2 cellular contexts compared by ENCODE assay signal in the genomic region with DNA sequence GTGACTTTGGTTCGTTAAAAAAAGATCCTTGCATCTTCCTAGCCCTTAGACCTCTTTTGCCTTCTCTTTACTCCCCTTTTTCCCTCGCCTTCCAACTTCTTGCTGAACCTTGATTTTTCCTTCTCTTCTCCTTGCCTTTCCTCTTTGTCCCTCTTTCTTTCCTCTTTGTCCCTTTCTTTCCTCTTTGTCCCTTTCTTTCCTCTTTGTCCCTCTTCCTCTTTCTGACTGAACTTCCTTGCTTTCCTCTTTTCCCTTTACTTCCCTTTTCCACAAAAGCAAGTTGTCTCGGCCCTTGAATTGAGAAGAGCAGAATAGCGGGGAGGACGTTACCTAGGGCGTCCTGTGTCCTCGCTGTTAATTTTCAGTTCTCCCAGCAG.
TF ChIP-seq lines count a peak whose summit lies in the region.

No MANE protein-coding gene starts in this region.

TF ChIP-seq in HEK293, 187 proteins besides CTCF, POLR2A, EP300 and RAD21 (continued from another document and continues in another):
- TF ChIP-seq, protein P1, sequence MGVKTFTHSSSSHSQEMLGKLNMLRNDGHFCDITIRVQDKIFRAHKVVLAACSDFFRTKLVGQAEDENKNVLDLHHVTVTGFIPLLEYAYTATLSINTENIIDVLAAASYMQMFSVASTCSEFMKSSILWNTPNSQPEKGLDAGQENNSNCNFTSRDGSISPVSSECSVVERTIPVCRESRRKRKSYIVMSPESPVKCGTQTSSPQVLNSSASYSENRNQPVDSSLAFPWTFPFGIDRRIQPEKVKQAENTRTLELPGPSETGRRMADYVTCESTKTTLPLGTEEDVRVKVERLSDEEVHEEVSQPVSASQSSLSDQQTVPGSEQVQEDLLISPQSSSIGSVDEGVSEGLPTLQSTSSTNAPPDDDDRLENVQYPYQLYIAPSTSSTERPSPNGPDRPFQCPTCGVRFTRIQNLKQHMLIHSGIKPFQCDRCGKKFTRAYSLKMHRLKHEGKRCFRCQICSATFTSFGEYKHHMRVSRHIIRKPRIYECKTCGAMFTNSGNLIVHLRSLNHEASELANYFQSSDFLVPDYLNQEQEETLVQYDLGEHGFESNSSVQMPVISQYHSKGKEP (tag by site-specific recombination; IDR thresholded peaks at IDR 0.05) = no peak
- TF ChIP-seq ZNF510 (tag by site-specific recombination; IDR thresholded peaks at IDR 0.05; ENCODE audit: insufficient replicate concordance) = no peak
- no peak for TF ChIP-seq ZNF549 (tag by site-specific recombination; IDR thresholded peaks at IDR 0.05)
- no peak for TF ChIP-seq ZBTB20 (tag by site-specific recombination; IDR thresholded peaks at IDR 0.05)
- TF ChIP-seq ZBTB48 (tag by site-specific recombination; IDR thresholded peaks at IDR 0.05) = peak; percentile 69; the same call in 1 of the 2 replicates
- TF ChIP-seq PRDM1 (tag by site-specific recombination; IDR thresholded peaks at IDR 0.05) = peak; percentile 98
- TF ChIP-seq GLI4 (tag by site-specific recombination; IDR thresholded peaks at IDR 0.05) = no peak
- no peak for TF ChIP-seq EGR2 (tag by site-specific recombination; IDR thresholded peaks at IDR 0.05; ENCODE audit: low read depth)
- TF ChIP-seq, protein P2, sequence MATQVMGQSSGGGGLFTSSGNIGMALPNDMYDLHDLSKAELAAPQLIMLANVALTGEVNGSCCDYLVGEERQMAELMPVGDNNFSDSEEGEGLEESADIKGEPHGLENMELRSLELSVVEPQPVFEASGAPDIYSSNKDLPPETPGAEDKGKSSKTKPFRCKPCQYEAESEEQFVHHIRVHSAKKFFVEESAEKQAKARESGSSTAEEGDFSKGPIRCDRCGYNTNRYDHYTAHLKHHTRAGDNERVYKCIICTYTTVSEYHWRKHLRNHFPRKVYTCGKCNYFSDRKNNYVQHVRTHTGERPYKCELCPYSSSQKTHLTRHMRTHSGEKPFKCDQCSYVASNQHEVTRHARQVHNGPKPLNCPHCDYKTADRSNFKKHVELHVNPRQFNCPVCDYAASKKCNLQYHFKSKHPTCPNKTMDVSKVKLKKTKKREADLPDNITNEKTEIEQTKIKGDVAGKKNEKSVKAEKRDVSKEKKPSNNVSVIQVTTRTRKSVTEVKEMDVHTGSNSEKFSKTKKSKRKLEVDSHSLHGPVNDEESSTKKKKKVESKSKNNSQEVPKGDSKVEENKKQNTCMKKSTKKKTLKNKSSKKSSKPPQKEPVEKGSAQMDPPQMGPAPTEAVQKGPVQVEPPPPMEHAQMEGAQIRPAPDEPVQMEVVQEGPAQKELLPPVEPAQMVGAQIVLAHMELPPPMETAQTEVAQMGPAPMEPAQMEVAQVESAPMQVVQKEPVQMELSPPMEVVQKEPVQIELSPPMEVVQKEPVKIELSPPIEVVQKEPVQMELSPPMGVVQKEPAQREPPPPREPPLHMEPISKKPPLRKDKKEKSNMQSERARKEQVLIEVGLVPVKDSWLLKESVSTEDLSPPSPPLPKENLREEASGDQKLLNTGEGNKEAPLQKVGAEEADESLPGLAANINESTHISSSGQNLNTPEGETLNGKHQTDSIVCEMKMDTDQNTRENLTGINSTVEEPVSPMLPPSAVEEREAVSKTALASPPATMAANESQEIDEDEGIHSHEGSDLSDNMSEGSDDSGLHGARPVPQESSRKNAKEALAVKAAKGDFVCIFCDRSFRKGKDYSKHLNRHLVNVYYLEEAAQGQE (tag by site-specific recombination; IDR thresholded peaks at IDR 0.05) = no peak
- TF ChIP-seq ZNF830 (tag by site-specific recombination; IDR thresholded peaks at IDR 0.05; ENCODE audit: low read depth) = no peak
- no peak for TF ChIP-seq ZSCAN16 (tag by site-specific recombination; IDR thresholded peaks at IDR 0.05)
- no peak for TF ChIP-seq GLIS2 (tag by site-specific recombination; IDR thresholded peaks at IDR 0.05)
- no peak for TF ChIP-seq SP2 (tag by site-specific recombination; IDR thresholded peaks at IDR 0.05)
- TF ChIP-seq ZFHX2 (tag by site-specific recombination; conservative IDR thresholded peaks at IDR 0.05) = no peak
- TF ChIP-seq ZBTB17 (tag by site-specific recombination; IDR thresholded peaks at IDR 0.05) = peak; percentile 88
- no peak for TF ChIP-seq ZNF426 (tag by site-specific recombination; IDR thresholded peaks at IDR 0.05)
- TF ChIP-seq, protein P3, sequence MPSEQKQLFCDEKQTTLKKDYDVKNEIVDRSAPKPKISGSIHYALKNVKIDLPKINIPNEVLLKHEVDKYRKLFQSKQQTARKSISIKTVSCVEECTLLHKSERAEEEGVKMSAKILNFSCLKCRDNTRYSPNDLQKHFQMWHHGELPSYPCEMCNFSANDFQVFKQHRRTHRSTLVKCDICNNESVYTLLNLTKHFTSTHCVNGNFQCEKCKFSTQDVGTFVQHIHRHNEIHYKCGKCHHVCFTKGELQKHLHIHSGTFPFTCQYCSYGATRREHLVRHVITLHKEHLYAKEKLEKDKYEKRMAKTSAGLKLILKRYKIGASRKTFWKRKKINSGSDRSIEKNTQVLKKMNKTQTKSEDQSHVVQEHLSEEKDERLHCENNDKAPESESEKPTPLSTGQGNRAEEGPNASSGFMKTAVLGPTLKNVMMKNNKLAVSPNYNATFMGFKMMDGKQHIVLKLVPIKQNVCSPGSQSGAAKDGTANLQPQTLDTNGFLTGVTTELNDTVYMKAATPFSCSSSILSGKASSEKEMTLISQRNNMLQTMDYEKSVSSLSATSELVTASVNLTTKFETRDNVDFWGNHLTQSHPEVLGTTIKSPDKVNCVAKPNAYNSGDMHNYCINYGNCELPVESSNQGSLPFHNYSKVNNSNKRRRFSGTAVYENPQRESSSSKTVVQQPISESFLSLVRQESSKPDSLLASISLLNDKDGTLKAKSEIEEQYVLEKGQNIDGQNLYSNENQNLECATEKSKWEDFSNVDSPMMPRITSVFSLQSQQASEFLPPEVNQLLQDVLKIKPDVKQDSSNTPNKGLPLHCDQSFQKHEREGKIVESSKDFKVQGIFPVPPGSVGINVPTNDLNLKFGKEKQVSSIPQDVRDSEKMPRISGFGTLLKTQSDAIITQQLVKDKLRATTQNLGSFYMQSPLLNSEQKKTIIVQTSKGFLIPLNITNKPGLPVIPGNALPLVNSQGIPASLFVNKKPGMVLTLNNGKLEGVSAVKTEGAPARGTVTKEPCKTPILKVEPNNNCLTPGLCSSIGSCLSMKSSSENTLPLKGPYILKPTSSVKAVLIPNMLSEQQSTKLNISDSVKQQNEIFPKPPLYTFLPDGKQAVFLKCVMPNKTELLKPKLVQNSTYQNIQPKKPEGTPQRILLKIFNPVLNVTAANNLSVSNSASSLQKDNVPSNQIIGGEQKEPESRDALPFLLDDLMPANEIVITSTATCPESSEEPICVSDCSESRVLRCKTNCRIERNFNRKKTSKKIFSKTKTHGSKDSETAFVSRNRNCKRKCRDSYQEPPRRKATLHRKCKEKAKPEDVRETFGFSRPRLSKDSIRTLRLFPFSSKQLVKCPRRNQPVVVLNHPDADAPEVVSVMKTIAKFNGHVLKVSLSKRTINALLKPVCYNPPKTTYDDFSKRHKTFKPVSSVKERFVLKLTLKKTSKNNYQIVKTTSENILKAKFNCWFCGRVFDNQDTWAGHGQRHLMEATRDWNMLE (tag by site-specific recombination; conservative IDR thresholded peaks at IDR 0.05; ENCODE audit: low read depth) = no peak
- TF ChIP-seq ZNF621 (tag by site-specific recombination; IDR thresholded peaks at IDR 0.05) = no peak
- TF ChIP-seq SALL2 (tag by site-specific recombination; IDR thresholded peaks at IDR 0.05; ENCODE audit: borderline replicate concordance) = no peak

TF ChIP-seq in GM12878, 131 proteins besides CTCF, POLR2A, EP300 and RAD21 (continued from another document and continues in another):
- TF ChIP-seq, protein P4, sequence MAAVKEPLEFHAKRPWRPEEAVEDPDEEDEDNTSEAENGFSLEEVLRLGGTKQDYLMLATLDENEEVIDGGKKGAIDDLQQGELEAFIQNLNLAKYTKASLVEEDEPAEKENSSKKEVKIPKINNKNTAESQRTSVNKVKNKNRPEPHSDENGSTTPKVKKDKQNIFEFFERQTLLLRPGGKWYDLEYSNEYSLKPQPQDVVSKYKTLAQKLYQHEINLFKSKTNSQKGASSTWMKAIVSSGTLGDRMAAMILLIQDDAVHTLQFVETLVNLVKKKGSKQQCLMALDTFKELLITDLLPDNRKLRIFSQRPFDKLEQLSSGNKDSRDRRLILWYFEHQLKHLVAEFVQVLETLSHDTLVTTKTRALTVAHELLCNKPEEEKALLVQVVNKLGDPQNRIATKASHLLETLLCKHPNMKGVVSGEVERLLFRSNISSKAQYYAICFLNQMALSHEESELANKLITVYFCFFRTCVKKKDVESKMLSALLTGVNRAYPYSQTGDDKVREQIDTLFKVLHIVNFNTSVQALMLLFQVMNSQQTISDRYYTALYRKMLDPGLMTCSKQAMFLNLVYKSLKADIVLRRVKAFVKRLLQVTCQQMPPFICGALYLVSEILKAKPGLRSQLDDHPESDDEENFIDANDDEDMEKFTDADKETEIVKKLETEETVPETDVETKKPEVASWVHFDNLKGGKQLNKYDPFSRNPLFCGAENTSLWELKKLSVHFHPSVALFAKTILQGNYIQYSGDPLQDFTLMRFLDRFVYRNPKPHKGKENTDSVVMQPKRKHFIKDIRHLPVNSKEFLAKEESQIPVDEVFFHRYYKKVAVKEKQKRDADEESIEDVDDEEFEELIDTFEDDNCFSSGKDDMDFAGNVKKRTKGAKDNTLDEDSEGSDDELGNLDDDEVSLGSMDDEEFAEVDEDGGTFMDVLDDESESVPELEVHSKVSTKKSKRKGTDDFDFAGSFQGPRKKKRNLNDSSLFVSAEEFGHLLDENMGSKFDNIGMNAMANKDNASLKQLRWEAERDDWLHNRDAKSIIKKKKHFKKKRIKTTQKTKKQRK (IDR thresholded peaks at IDR 0.05; ENCODE audit: low read depth, low read length) = no peak
- TF ChIP-seq SUZ12 (IDR thresholded peaks at IDR 0.05; ENCODE audit: unreplicated experiment) (no peak), IKZF2 (IDR thresholded peaks at IDR 0.05) (peak; percentile 82 to 89), DPF2 (IDR thresholded peaks at IDR 0.05) (no peak), ZSCAN29 (IDR thresholded peaks at IDR 0.05) (no peak), KLF5 (IDR thresholded peaks at IDR 0.05; ENCODE audit: partially characterized antibody) (no peak), RELA (IDR thresholded peaks at IDR 0.05; ENCODE audit: borderline replicate concordance, partially characterized antibody) (no peak), SIN3A (IDR thresholded peaks at IDR 0.05; ENCODE audit: low read depth, low read length) (0 out of 2 replicates have a peak, but pooled peaks have one; percentile 44), SUPT20H (IDR thresholded peaks at IDR 0.05; ENCODE audit: borderline replicate concordance, control insufficient read depth, low read depth, low read length) (no peak), NFXL1 (IDR thresholded peaks at IDR 0.05; ENCODE audit: borderline replicate concordance) (no peak), ZNF622 (IDR thresholded peaks at IDR 0.05) (no peak), MYC (IDR thresholded peaks at IDR 0.05; ENCODE audit: insufficient read depth, insufficient read length, insufficient replicate concordance, low read length, severe bottlenecking) (no peak)
- TF ChIP-seq, protein P2 (IDR thresholded peaks at IDR 0.05; ENCODE audit: low read depth, low read length) = no peak
- TF ChIP-seq, protein P5, sequence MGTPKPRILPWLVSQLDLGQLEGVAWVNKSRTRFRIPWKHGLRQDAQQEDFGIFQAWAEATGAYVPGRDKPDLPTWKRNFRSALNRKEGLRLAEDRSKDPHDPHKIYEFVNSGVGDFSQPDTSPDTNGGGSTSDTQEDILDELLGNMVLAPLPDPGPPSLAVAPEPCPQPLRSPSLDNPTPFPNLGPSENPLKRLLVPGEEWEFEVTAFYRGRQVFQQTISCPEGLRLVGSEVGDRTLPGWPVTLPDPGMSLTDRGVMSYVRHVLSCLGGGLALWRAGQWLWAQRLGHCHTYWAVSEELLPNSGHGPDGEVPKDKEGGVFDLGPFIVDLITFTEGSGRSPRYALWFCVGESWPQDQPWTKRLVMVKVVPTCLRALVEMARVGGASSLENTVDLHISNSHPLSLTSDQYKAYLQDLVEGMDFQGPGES (IDR thresholded peaks at IDR 0.05) = no peak
- TF ChIP-seq, protein P6, sequence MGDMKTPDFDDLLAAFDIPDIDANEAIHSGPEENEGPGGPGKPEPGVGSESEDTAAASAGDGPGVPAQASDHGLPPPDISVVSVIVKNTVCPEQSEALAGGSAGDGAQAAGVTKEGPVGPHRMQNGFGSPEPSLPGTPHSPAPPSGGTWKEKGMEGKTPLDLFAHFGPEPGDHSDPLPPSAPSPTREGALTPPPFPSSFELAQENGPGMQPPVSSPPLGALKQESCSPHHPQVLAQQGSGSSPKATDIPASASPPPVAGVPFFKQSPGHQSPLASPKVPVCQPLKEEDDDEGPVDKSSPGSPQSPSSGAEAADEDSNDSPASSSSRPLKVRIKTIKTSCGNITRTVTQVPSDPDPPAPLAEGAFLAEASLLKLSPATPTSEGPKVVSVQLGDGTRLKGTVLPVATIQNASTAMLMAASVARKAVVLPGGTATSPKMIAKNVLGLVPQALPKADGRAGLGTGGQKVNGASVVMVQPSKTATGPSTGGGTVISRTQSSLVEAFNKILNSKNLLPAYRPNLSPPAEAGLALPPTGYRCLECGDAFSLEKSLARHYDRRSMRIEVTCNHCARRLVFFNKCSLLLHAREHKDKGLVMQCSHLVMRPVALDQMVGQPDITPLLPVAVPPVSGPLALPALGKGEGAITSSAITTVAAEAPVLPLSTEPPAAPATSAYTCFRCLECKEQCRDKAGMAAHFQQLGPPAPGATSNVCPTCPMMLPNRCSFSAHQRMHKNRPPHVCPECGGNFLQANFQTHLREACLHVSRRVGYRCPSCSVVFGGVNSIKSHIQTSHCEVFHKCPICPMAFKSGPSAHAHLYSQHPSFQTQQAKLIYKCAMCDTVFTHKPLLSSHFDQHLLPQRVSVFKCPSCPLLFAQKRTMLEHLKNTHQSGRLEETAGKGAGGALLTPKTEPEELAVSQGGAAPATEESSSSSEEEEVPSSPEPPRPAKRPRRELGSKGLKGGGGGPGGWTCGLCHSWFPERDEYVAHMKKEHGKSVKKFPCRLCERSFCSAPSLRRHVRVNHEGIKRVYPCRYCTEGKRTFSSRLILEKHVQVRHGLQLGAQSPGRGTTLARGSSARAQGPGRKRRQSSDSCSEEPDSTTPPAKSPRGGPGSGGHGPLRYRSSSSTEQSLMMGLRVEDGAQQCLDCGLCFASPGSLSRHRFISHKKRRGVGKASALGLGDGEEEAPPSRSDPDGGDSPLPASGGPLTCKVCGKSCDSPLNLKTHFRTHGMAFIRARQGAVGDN (IDR thresholded peaks at IDR 0.05) = no peak
